In the genomic region with DNA sequence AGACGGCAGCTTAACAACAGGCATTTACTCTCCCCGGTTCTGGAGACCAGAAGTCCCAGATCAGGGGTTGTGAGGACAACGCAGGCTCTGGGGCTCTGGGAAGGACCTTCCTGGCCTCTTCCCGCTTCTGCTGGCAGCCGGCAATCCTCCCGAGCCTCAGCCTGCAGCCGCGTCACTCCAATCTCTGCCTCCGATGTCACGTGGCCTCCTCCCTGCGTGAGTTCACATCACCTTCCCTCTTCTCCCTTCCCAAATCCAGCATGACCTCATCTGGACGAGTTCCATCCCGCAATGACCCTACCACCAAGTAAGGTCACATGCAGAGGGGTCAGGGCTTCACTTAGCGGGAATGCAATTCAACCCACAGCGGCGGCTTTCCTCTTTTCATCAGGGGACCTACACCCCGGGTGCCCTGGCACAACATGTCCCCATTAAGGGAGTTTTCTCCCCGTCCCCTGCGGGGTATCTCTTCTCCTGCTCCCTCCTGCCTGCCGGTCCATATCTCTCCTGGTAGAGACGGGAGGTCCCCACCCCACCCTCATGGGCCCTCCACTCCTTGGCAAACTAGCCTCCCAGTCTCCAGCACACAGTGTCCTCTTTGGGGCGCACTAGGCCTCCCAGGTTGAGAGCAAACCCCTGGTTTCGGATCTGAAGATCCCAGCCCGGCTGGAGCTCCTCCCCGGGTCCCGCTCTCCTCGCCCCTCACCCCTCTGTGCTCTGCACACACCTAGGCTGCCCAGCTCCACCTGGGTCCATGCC, we compare ENCODE assay signal across 14 cellular contexts.
"Had no signal": no experiment of that assay in that cellular context is flagged by ENCODE, and none has a peak within 500 bp of the region (broad histone marks: within the 10 kb centered on the region; RNA-seq: fewer than 3 reads in every experiment).

No MANE protein-coding gene starts in this region.

- H3K4me3 ChIP-seq: esophagus squamous epithelium, lung, psoas muscle, right lobe of liver, upper lobe of right lung had no signal

- H3K27me3 ChIP-seq: esophagus squamous epithelium, right lobe of liver, upper lobe of right lung had no signal

- H3K9me3 ChIP-seq: esophagus squamous epithelium, psoas muscle, right lobe of liver, upper lobe of right lung had no signal

- FAIRE-seq: frontal cortex had no signal

- DNase-seq: activated CD4-positive, alpha-beta T cell treated with anti-CD3 and anti-CD28 coated beads for 4 hours; activated naive CD8-positive, alpha-beta T cell treated with anti-CD3 and anti-CD28 coated beads for 36 hours; amygdala; cortex of kidney; effector CD4-positive, alpha-beta T cell; esophagus squamous epithelium; head of caudate nucleus; left colon; right lobe of liver; T-helper 1 cell; upper lobe of right lung had no signal

- H3K27ac ChIP-seq: esophagus squamous epithelium, psoas muscle, right lobe of liver, upper lobe of right lung had no signal

- ATAC-seq: left colon, psoas muscle, upper lobe of right lung had no signal

- H3K36me3 ChIP-seq: esophagus squamous epithelium, right lobe of liver, upper lobe of right lung had no signal

- H3K4me1 ChIP-seq: esophagus squamous epithelium, right lobe of liver, upper lobe of right lung had no signal
